8 cellular contexts compared by ENCODE assay signal in the genomic region with DNA sequence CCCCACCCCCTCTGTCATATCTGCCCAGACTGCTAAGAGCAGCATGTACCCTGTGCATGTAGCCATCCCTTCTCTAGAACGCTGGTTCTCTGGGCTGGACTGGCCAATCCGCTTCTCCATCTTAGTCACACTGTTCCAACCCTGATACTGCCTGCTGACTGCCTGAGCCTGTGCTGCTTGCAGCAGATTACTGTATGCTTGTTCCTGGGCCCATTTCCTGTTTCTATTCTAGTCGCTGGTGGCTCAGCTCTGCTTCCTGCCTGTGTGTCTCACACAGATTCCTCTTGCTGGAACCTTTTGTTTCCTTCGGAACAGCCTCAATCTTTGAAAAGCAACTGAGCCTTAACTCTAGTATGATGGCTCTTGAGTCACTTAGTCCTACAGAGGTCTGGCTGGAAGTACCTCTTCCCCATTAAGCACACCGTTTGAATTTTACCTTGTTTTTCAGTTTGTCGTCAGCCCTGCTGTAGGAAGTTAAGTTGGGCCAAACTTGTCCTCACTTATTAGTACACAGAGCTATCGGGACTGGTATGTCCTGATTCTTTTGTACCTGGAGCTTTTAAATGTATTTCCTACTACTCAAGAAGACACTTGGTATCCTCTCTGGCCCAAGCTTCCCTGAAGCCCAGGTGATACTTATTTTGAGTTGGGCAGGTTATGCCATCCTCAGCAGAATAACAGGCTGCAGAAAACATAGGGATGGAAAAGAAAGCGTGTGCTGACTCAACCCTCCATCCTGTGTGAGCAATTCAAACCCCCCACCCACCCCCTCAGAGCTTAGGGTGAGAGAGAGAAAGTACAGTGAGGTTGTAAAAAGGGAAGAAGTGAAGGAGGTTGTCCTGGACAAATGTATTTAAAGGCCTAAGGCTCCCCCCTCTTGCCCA. TPM values are rescaled to one million over a fixed set of nuclear protein-coding genes. Genes with fewer than 3 reads are reported as not detected.
DNase-seq lines count a peak whose midpoint lies in the region; ATAC-seq and TF ChIP-seq lines count a peak whose summit lies in the region.

No MANE protein-coding gene starts in this region.

- WGBS in lung, 2 donors: 21 to 35% methylated on average over 8 of the region's 8 CpGs

- DNase-seq in NCI-H2029 (lab: John Stamatoyannopoulos, UW) (peak; percentile 33), dermis blood vessel endothelial cell (peak; percentile 98), lung (ENCODE audit: low spot score) (peak; percentile 74), dedifferentiated amniotic fluid mesenchymal stem cell (ENCODE audit: extremely low spot score) (no peak)
- peak; percentile 94 for DNase-seq in activated CD4-positive, alpha-beta T cell treated with anti-CD3 and anti-CD28 coated beads, Interleukin-2, amount 10 ng/mL, durations not matched to agents 7 days and 5 days
- DNase-seq in stimulated activated CD8-positive, alpha-beta memory T cell treated with anti-CD3 and anti-CD28 coated beads, Interleukin-15, amount 100 ng/mL, for 4 hours (ENCODE audit: low read depth in 2 of 2): peak; percentile 65 to 79

- CTCF ChIA-PET in activated CD4-positive, alpha-beta T cell treated with anti-CD3 and anti-CD28 coated beads, Interleukin-2, amount 10 ng/mL, durations not matched to agents 7 days and 5 days (lab: Charles Lee): interaction anchor here (0.6 to 3.4 kb wide), 15 partner anchors 9 to 202 kb away, joined by 3 to 26 read pairs (median 4); a partner anchor contains a TSS

- no peaks in the 10 kb centered on the region for H3K9me3 Mint-ChIP-seq in activated CD4-positive, alpha-beta T cell treated with anti-CD3 and anti-CD28 coated beads, Interleukin-2, amount 10 ng/mL, durations not matched to agents 7 days and 5 days

- peak overlapping the region; percentile 65 for H3K4me3 Mint-ChIP-seq in activated CD4-positive, alpha-beta T cell treated with anti-CD3 and anti-CD28 coated beads, Interleukin-2, amount 10 ng/mL, durations not matched to agents 7 days and 5 days

- peaks cover 2 to 7% of the 10 kb centered on the region in 2 donors for H3K36me3 ChIP-seq in lung (ENCODE audit: control insufficient read depth in 2 of 2, insufficient read depth in 2 of 2, low read length in 2 of 2)

- no peak for TF ChIP-seq CTCF in lung (IDR thresholded peaks at IDR 0.05; ENCODE audit: control extremely low read depth, extremely low read depth)

- peak; percentile 45 for TF ChIP-seq POLR2A in GM15510 (IDR thresholded peaks at IDR 0.05; ENCODE audit: borderline replicate concordance, extremely low read depth, insufficient read length)

- peaks cover 85% of the 10 kb centered on the region for H3K36me3 Mint-ChIP-seq in activated CD4-positive, alpha-beta T cell treated with anti-CD3 and anti-CD28 coated beads, Interleukin-2, amount 10 ng/mL, durations not matched to agents 7 days and 5 days (ENCODE audit: low read depth)

- no peaks in the 10 kb centered on the region for H3K27me3 Mint-ChIP-seq in activated CD4-positive, alpha-beta T cell treated with anti-CD3 and anti-CD28 coated beads, Interleukin-2, amount 10 ng/mL, durations not matched to agents 7 days and 5 days

- no peak overlapping the region for H3K4me3 ChIP-seq in lung

- H3K9me3 ChIP-seq in lung (ENCODE audit: control insufficient read depth in 2 of 2, insufficient read depth in 1 of 2, low read length in 1 of 2): no peaks in the 10 kb centered on the region

- POLR2A ChIA-PET in activated CD4-positive, alpha-beta T cell treated with anti-CD3 and anti-CD28 coated beads, Interleukin-2, amount 10 ng/mL, durations not matched to agents 7 days and 5 days (lab: Charles Lee): interaction anchor here (0.6 to 0.7 kb wide), 2 partner anchors 36 to 44 kb away, joined by 3 read pairs; no protein-coding TSS in a partner anchor

- peak overlapping the region; percentile 66 to 94 for H3K27ac ChIP-seq in lung (ENCODE audit: low read depth in 1 of 2, low read length in 1 of 2)

- peaks cover 10 to 48% of the 10 kb centered on the region in 2 donors for H3K4me1 ChIP-seq in lung (ENCODE audit: control insufficient read depth in 2 of 2, insufficient read depth in 2 of 2, low read length in 2 of 2)

- H3K27me3 ChIP-seq in lung (ENCODE audit: control insufficient read depth, insufficient read depth): no peaks in the 10 kb centered on the region

- peaks cover 84% of the 10 kb centered on the region for H3K4me1 Mint-ChIP-seq in activated CD4-positive, alpha-beta T cell treated with anti-CD3 and anti-CD28 coated beads, Interleukin-2, amount 10 ng/mL, durations not matched to agents 7 days and 5 days

- peak overlapping the region; percentile 92 for H3K27ac Mint-ChIP-seq in activated CD4-positive, alpha-beta T cell treated with anti-CD3 and anti-CD28 coated beads, Interleukin-2, amount 10 ng/mL, durations not matched to agents 7 days and 5 days

- peak; percentile 96 for ATAC-seq in HG02623 (IDR thresholded peaks at IDR 0.05; ENCODE audit: unreplicated experiment)
- peak; percentile 91 for ATAC-seq in lung (ENCODE audit: insufficient read depth, low FRiP score)

RNA-seq across cellular contexts. Expression of a gene that starts 43.4 kb away (rescaled TPM):
- total RNA-seq in activated CD4-positive, alpha-beta T cell treated with anti-CD3 and anti-CD28 coated beads, Interleukin-2, amount 10 ng/mL, durations not matched to agents 7 days and 5 days: 10 to 100 TPM; 16.4 to 16.9 TPM
- total RNA-seq in dermis blood vessel endothelial cell (9.4 and 10.1 TPM in 2 replicates), lung (10 to 100 TPM; 14.3 TPM)
- polyA plus RNA-seq in lung: 10 to 100 TPM in 1 of 2 donors, 1 to 10 TPM in 1; 6.8 to 11.8 TPM

RNA-seq across cellular contexts. Expression of a gene that starts 48.5 kb away (rescaled TPM):
- 100 to 1,000 TPM; 120 TPM for total RNA-seq in activated CD4-positive, alpha-beta T cell treated with anti-CD3 and anti-CD28 coated beads, Interleukin-2, amount 10 ng/mL, durations not matched to agents 7 days and 5 days
- total RNA-seq in dermis blood vessel endothelial cell (14.5 and 28.3 TPM in 2 replicates), lung (100 to 1,000 TPM in 1 of 2 donors, 10 to 100 TPM in 1; 71.2 to 119 TPM)
- polyA plus RNA-seq in lung: 10 to 100 TPM; 16.1 to 28.9 TPM
